ENCODE assay signal across 13 cellular contexts in genomic region chr15:29812384-29812694, GRCh38. TPM values are rescaled to one million over a fixed set of nuclear protein-coding genes. Genes with fewer than 3 reads are reported as not detected.
DNase-seq lines count a peak whose midpoint lies in the region; ATAC-seq and TF ChIP-seq lines count a peak whose summit lies in the region.
"Had no signal": no experiment of that assay in that cellular context is flagged by ENCODE, and none has a peak within 500 bp of the region (broad histone marks: within the 10 kb centered on the region; RNA-seq: fewer than 3 reads in every experiment).

No MANE protein-coding gene starts in this region.

- no peak for TF ChIP-seq POLR2A in gastroesophageal sphincter (IDR thresholded peaks at IDR 0.05)

- no peak for TF ChIP-seq EP300 in gastroesophageal sphincter (IDR thresholded peaks at IDR 0.05)

- WGBS in smooth muscle cell (ENCODE audit: low lambda C conversion rate): 43% methylated on average over 2 of the region's 2 CpGs
- 39 to 64% methylated on average over 2 of the region's 2 CpGs for WGBS in gastroesophageal sphincter (ENCODE audit: low coverage in 1 of 2), 2 donors

- H4K20me1 ChIP-seq in smooth muscle cell (ENCODE audit: low read depth): peaks cover 98% of the 10 kb centered on the region

- H3K27me3 ChIP-seq in adipocyte (replicated peaks; ENCODE audit: control insufficient read depth, insufficient read depth, low read length): no peaks in the 10 kb centered on the region
- no peaks in the 10 kb centered on the region for H3K27me3 ChIP-seq in smooth muscle cell (ENCODE audit: low read depth)
- H3K27me3 ChIP-seq in gastroesophageal sphincter: no peaks in the 10 kb centered on the region

- H3K27ac ChIP-seq in smooth muscle cell (ENCODE audit: low read depth) (peak overlapping the region; percentile 68), gastroesophageal sphincter (no peak overlapping the region)

- H3K9me3 Mint-ChIP-seq in activated naive CD4-positive, alpha-beta T cell treated with anti-CD3 and anti-CD28 coated beads, Interleukin-2, amount 50 U/mL, for 72 hours: peaks cover 3 to 4% of the 10 kb centered on the region in 2 donors
- H3K9me3 Mint-ChIP-seq: activated T-helper 1 cell treated with anti-CD3 and anti-CD28 coated beads, Interleukin-12 subunit alpha, Interleukin-12 subunit beta, Interleukin-2, Interleukin-4 antibody, amounts not matched to agents 30 ng/mL and 10 ng/mL and 1 ng/mL, durations not matched to agents 14 hours and 24 hours and 36 hours; central memory CD8-positive, alpha-beta T cell had no signal

- ATAC-seq in activated naive CD4-positive, alpha-beta T cell treated with anti-CD3 and anti-CD28 coated beads, Interleukin-2, amount 50 U/mL, for 72 hours: no peak
- ATAC-seq in HG03108 (IDR thresholded peaks at IDR 0.05; ENCODE audit: unreplicated experiment) (no peak), gastroesophageal sphincter (no peak)

- H3K36me3 ChIP-seq in adipocyte (ENCODE audit: control insufficient read depth, insufficient read depth, low read length, severe bottlenecking) (no peaks in the 10 kb centered on the region), smooth muscle cell (ENCODE audit: low read depth) (no peaks in the 10 kb centered on the region), gastroesophageal sphincter (no peaks in the 10 kb centered on the region)

- no peak overlapping the region for H3K27ac Mint-ChIP-seq in activated naive CD4-positive, alpha-beta T cell treated with anti-CD3 and anti-CD28 coated beads, Interleukin-2, amount 50 U/mL, for 72 hours
- H3K27ac Mint-ChIP-seq: activated T-helper 1 cell treated with anti-CD3 and anti-CD28 coated beads, Interleukin-12 subunit alpha, Interleukin-12 subunit beta, Interleukin-2, Interleukin-4 antibody, amounts not matched to agents 30 ng/mL and 10 ng/mL and 1 ng/mL, durations not matched to agents 14 hours and 24 hours and 36 hours had no signal

- peaks cover 9 to 12% of the 10 kb centered on the region in 2 donors for H3K36me3 Mint-ChIP-seq in activated naive CD4-positive, alpha-beta T cell treated with anti-CD3 and anti-CD28 coated beads, Interleukin-2, amount 50 U/mL, for 72 hours

- no peak for TF ChIP-seq CTCF in fibroblast of villous mesenchyme (IDR thresholded peaks at IDR 0.05; ENCODE audit: insufficient read depth, low read depth, low read length)
- TF ChIP-seq CTCF in smooth muscle cell (IDR thresholded peaks at IDR 0.05; ENCODE audit: borderline replicate concordance, insufficient read depth, poor library complexity, severe bottlenecking): no peak
- TF ChIP-seq CTCF in gastroesophageal sphincter (IDR thresholded peaks at IDR 0.05): no peak

- H2AFZ ChIP-seq in smooth muscle cell (ENCODE audit: low read depth): no peak overlapping the region

- peak overlapping the region; percentile 30 for H3K4me2 ChIP-seq in smooth muscle cell

- H3K4me1 ChIP-seq in adipocyte (ENCODE audit: control insufficient read depth, insufficient read depth, low read length) (peaks cover 18% of the 10 kb centered on the region), smooth muscle cell (ENCODE audit: low read depth) (peaks cover 21% of the 10 kb centered on the region), gastroesophageal sphincter (peaks cover 6 to 78% (median 10%) of the 10 kb centered on the region in 3 donors)

- H3K4me3 ChIP-seq in adipocyte (ENCODE audit: low read length) (no peak overlapping the region), fibroblast of villous mesenchyme (ENCODE audit: low read depth, low read length) (no peak overlapping the region), smooth muscle cell (no peak overlapping the region), gastroesophageal sphincter (no peak overlapping the region)

- H3K9ac ChIP-seq in adipocyte (ENCODE audit: low read length): no peak overlapping the region
- H3K9ac ChIP-seq in smooth muscle cell (ENCODE audit: low read depth): no peak overlapping the region

- H3K9me3 ChIP-seq in adipocyte (ENCODE audit: control insufficient read depth, low read length) (no peaks in the 10 kb centered on the region), smooth muscle cell (replicated peaks; ENCODE audit: low read depth) (no peaks in the 10 kb centered on the region), gastroesophageal sphincter (no peaks in the 10 kb centered on the region)

- H3K79me2 ChIP-seq in smooth muscle cell (ENCODE audit: low read depth): peaks cover 100% of the 10 kb centered on the region

- DNase-seq in HCEC 1CT (peak; percentile 76), adipocyte (ENCODE audit: low read depth) (peak; percentile 44), fibroblast of villous mesenchyme (ENCODE audit: low read depth) (peak; percentile 55), smooth muscle cell (lab: John Stamatoyannopoulos, UW; ENCODE audit: unreplicated experiment) (no peak)
- no peak for DNase-seq in activated naive CD4-positive, alpha-beta T cell treated with anti-CD3 and anti-CD28 coated beads, Interleukin-2, amount 50 U/mL, for 72 hours (ENCODE audit: low spot score in 2 of 2)
- DNase-seq: activated CD4-positive, alpha-beta T cell treated with anti-CD3 and anti-CD28 coated beads for 4 hours; NCI-H524; nucleus accumbens; stimulated activated naive CD4-positive, alpha-beta T cell treated with Interleukin-2 at 50 U/mL for 16 hours had no signal

- H3F3A ChIP-seq in smooth muscle cell (ENCODE audit: low read depth): no peaks in the 10 kb centered on the region

RNA-seq across cellular contexts. Expression of gene TJP1, which starts 9.9 kb away (rescaled TPM):
- total RNA-seq in fibroblast of villous mesenchyme: 79.2 and 103 TPM in 2 replicates
- total RNA-seq in smooth muscle cell: 73.1 and 89.6 TPM in 2 replicates
- polyA plus RNA-seq in smooth muscle cell: 28.4 and 48.0 TPM in 2 replicates
- under 1 TPM in 1 of 2 donors, not detected in 1; 0.30 TPM for total RNA-seq in activated naive CD4-positive, alpha-beta T cell treated with anti-CD3 and anti-CD28 coated beads, Interleukin-2, amount 50 U/mL, for 72 hours
- total RNA-seq in gastroesophageal sphincter: 100 to 1,000 TPM; 100 to 115 (median 103) TPM
- total RNA-seq: activated T-helper 1 cell treated with anti-CD3 and anti-CD28 coated beads, Interleukin-12 subunit alpha, Interleukin-12 subunit beta, Interleukin-2, Interleukin-4 antibody, amounts not matched to agents 30 ng/mL and 10 ng/mL and 1 ng/mL, durations not matched to agents 14 hours and 24 hours and 36 hours had no signal

Comparison
In these comparisons a context has a peak if more than half of its experiments do, and no peak if none do; other contexts are left out.
1. DNase-seq: peak in HCEC 1CT (single experiment), adipocyte (single experiment) and fibroblast of villous mesenchyme (single experiment); none in smooth muscle cell (single experiment) and activated naive CD4-positive, alpha-beta T cell treated with anti-CD3 and anti-CD28 coated beads, Interleukin-2, amount 50 U/mL, for 72 hours (0 of 2).
2. RNA of gene TJP1, which starts 9.9 kb away (total RNA-seq): 100 to 115 TPM in gastroesophageal sphincter, 79.2 to 103 TPM in fibroblast of villous mesenchyme and 73.1 to 89.6 TPM in smooth muscle cell; 0.30 TPM in activated naive CD4-positive, alpha-beta T cell treated with anti-CD3 and anti-CD28 coated beads, Interleukin-2, amount 50 U/mL, for 72 hours; every median in the first group is over 10 times any median in the second.